In genomic region chr14:88269816-88270416, GRCh38 we compare ENCODE assay signal across 1 cellular context.
TF ChIP-seq lines count a peak whose summit lies in the region.

No MANE protein-coding gene starts in this region.

TF ChIP-seq in HepG2, 621 proteins besides CTCF, POLR2A, EP300 and RAD21:
- TF ChIP-seq, protein P1, sequence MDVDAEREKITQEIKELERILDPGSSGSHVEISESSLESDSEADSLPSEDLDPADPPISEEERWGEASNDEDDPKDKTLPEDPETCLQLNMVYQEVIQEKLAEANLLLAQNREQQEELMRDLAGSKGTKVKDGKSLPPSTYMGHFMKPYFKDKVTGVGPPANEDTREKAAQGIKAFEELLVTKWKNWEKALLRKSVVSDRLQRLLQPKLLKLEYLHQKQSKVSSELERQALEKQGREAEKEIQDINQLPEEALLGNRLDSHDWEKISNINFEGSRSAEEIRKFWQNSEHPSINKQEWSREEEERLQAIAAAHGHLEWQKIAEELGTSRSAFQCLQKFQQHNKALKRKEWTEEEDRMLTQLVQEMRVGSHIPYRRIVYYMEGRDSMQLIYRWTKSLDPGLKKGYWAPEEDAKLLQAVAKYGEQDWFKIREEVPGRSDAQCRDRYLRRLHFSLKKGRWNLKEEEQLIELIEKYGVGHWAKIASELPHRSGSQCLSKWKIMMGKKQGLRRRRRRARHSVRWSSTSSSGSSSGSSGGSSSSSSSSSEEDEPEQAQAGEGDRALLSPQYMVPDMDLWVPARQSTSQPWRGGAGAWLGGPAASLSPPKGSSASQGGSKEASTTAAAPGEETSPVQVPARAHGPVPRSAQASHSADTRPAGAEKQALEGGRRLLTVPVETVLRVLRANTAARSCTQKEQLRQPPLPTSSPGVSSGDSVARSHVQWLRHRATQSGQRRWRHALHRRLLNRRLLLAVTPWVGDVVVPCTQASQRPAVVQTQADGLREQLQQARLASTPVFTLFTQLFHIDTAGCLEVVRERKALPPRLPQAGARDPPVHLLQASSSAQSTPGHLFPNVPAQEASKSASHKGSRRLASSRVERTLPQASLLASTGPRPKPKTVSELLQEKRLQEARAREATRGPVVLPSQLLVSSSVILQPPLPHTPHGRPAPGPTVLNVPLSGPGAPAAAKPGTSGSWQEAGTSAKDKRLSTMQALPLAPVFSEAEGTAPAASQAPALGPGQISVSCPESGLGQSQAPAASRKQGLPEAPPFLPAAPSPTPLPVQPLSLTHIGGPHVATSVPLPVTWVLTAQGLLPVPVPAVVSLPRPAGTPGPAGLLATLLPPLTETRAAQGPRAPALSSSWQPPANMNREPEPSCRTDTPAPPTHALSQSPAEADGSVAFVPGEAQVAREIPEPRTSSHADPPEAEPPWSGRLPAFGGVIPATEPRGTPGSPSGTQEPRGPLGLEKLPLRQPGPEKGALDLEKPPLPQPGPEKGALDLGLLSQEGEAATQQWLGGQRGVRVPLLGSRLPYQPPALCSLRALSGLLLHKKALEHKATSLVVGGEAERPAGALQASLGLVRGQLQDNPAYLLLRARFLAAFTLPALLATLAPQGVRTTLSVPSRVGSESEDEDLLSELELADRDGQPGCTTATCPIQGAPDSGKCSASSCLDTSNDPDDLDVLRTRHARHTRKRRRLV (CRISPR knock-in tag; IDR thresholded peaks at IDR 0.05): no peak
- TF ChIP-seq CBX5 (CRISPR knock-in tag; IDR thresholded peaks at IDR 0.05; ENCODE audit: borderline replicate concordance): no peak
- TF ChIP-seq, protein P2, sequence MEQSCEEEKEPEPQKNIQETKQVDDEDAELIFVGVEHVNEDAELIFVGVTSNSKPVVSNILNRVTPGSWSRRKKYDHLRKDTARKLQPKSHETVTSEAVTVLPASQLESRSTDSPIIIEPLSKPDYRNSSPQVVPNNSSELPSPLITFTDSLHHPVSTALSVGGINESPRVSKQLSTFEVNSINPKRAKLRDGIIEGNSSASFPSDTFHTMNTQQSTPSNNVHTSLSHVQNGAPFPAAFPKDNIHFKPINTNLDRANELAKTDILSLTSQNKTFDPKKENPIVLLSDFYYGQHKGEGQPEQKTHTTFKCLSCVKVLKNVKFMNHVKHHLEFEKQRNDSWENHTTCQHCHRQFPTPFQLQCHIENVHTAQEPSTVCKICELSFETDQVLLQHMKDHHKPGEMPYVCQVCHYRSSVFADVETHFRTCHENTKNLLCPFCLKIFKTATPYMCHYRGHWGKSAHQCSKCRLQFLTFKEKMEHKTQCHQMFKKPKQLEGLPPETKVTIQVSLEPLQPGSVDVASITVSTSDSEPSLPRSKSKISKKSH (CRISPR knock-in tag; IDR thresholded peaks at IDR 0.05; ENCODE audit: borderline replicate concordance): no peak
- TF ChIP-seq SRF (IDR thresholded peaks at IDR 0.05; ENCODE audit: low read depth, low read length): no peak
TF ChIP-seq in HepG2: peak in this region for 0.
